ENCODE assay signal across 19 cellular contexts in the genomic region with DNA sequence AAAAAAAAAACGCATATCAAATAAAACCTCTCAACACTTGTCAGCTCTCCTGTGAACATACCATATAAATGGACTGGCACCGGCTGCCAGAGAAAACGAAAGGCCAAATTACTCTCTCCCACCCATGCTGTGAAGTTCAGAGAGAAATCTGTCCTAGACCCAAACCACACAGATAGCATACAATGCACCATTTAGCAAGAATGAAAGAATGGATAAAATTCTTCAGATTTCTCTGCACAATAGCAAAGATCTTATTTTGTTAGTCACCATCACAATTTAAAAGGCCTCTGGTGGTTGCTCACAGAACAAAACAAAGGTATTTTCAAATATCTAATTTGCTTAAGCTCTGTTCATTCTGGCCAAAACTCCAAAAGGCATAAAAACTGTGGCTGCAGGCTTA.
DNase-seq lines count a peak whose midpoint lies in the region; ATAC-seq, FAIRE-seq and TF ChIP-seq lines count a peak whose summit lies in the region.
"Had no signal": no experiment of that assay in that cellular context is flagged by ENCODE, and none has a peak within 500 bp of the region (broad histone marks: within the 10 kb centered on the region; RNA-seq: fewer than 3 reads in every experiment).

No MANE protein-coding gene starts in this region.

- H4K20me1 ChIP-seq in GM23248 (ENCODE audit: insufficient read depth), result no peaks in the 10 kb centered on the region

- H3K27ac ChIP-seq in A549 (no peak overlapping the region), GM23248 (no peak overlapping the region)
- H3K27ac ChIP-seq: heart left ventricle had no signal

- CTCF ChIA-PET in A549 (lab: Yijun Ruan, JAX), result interaction anchor here (0.7 to 1.9 kb wide), 5 partner anchors 8 to 174 kb away, joined by 3 to 8 read pairs (median 5); no protein-coding TSS in a partner anchor

- POLR2A ChIA-PET in A549 (lab: Yijun Ruan, JAX), result interaction anchor here (0.8 kb wide), 1 partner anchor 100 kb away, joined by 3 read pairs; no protein-coding TSS in a partner anchor

- H3K4me1 ChIP-seq in A549, result peaks cover 10% of the 10 kb centered on the region
- no peaks in the 10 kb centered on the region for H3K4me1 ChIP-seq in GM23248 (ENCODE audit: insufficient read depth)

- FAIRE-seq in A549 (lab: Jason Lieb, UNC), result no peak
- FAIRE-seq: bronchial epithelial cell had no signal

- 67% methylated on average over 3 of the region's 3 CpGs for WGBS in A549 (ENCODE audit: missing lambda C conversion rate)
- WGBS in GM23248 (ENCODE audit: low coverage in 1 of 2, low lambda C conversion rate in 2 of 2, missing lambda C conversion rate in 2 of 2), 2 experiments, result 78 to 79% methylated on average over 3 of the region's 3 CpGs

- DNase-seq in A549 (ENCODE audit: low read depth in 1 of 2, low spot score in 1 of 2) (no peak), GM23248 (peak; percentile 41), astrocyte of the hippocampus (ENCODE audit: low read depth, low spot score) (peak; percentile 95), kidney tubule cell (ENCODE audit: low spot score) (peak; percentile 13), NCI-H2227 (lab: John Stamatoyannopoulos, UW; ENCODE audit: unreplicated experiment) (no peak), NCI-H1436 treated with DMSO at 0.1 percent for 48 hours (lab: John Stamatoyannopoulos, UW) (no peak)
- no peak for DNase-seq in stimulated activated CD4-positive, alpha-beta T cell treated with anti-CD3 and anti-CD28 coated beads, Interleukin-12 subunit alpha, Interleukin-12 subunit beta, amount 100 ng/mL, for 4 hours
- DNase-seq: activated CD4-positive, alpha-beta T cell treated with anti-CD3 and anti-CD28 coated beads for 4 hours; activated CD8-positive, alpha-beta memory T cell treated with anti-CD3 and anti-CD28 coated beads, Interleukin-2, amount 50 U/mL, for 4 hours; activated naive CD4-positive, alpha-beta T cell treated with Interleukin-2 at 50 U/mL for 16 hours; effector CD4-positive, alpha-beta T cell; heart left ventricle; immature natural killer cell; NCI-H2029 treated with DMSO at 0.1 percent for 48 hours; NCI-H526 treated with DMSO at 0.1 percent for 48 hours; nephron progenitor cell; T-helper 9 cell had no signal

- H3K4me3 ChIP-seq in A549, result no peak overlapping the region
- no peak overlapping the region for H3K4me3 ChIP-seq in GM23248
- H3K4me3 ChIP-seq: heart left ventricle had no signal

- H3K9me2 ChIP-seq in GM23248 (ENCODE audit: insufficient read depth), result no peaks in the 10 kb centered on the region

- peaks cover 4% of the 10 kb centered on the region; the same call in 1 of the 3 replicates for H3K9me3 ChIP-seq in A549
- H3K9me3 ChIP-seq in GM23248 (ENCODE audit: low read depth), result no peaks in the 10 kb centered on the region

- H3K27me3 ChIP-seq in GM23248 (replicated peaks; ENCODE audit: insufficient read depth), result no peaks in the 10 kb centered on the region
- H3K27me3 ChIP-seq: heart left ventricle had no signal

- no peak for TF ChIP-seq EP300 in A549 (IDR thresholded peaks at IDR 0.05)

- no peaks in the 10 kb centered on the region for H3F3A ChIP-seq in GM23248 (ENCODE audit: insufficient read depth)

- no peak for TF ChIP-seq CTCF in A549 (IDR thresholded peaks at IDR 0.05)

- no peaks in the 10 kb centered on the region for H3K36me3 ChIP-seq in GM23248 (ENCODE audit: low read depth)
- H3K36me3 ChIP-seq: heart left ventricle had no signal

- no peaks in the 10 kb centered on the region for H3K79me2 ChIP-seq in GM23248 (ENCODE audit: insufficient read depth)

- no peak for TF ChIP-seq RAD21 in A549 (conservative IDR thresholded peaks at IDR 0.05 in 1 of 2, IDR thresholded peaks at IDR 0.05 in 1 of 2)

- H2AFZ ChIP-seq in GM23248, result peak overlapping the region; percentile 43; the same call in 1 of the 2 replicates

- ATAC-seq in A549 (peak; percentile 47 to 56; a peak in 4 of 6 replicates), HG03139 (IDR thresholded peaks at IDR 0.05; ENCODE audit: unreplicated experiment) (no peak)
- ATAC-seq: heart left ventricle had no signal

- in situ Hi-C loops in GM23248 (cut with MboI), result no loop called here

- H3K9ac ChIP-seq in GM23248, result no peak overlapping the region

- no peak for TF ChIP-seq POLR2A in A549 (IDR thresholded peaks at IDR 0.05; ENCODE audit: low read length)

- peak overlapping the region; percentile 13; the same call in 1 of the 3 replicates for H3K4me2 ChIP-seq in A549
- no peak overlapping the region for H3K4me2 ChIP-seq in GM23248 (ENCODE audit: unreplicated experiment)

TF ChIP-seq in A549, 52 proteins besides CTCF, POLR2A, EP300 and RAD21:
- no peak for TF ChIP-seq RNF2 (IDR thresholded peaks at IDR 0.05; ENCODE audit: borderline replicate concordance, low read depth)
- TF ChIP-seq BHLHE40 (IDR thresholded peaks at IDR 0.05; ENCODE audit: low read depth, low read length), result no peak
- TF ChIP-seq EHF (CRISPR knock-in tag; IDR thresholded peaks at IDR 0.05), result no peak
- no peak for TF ChIP-seq MYC (IDR thresholded peaks at IDR 0.05; ENCODE audit: borderline replicate concordance, low read length)
- TF ChIP-seq, protein P1, sequence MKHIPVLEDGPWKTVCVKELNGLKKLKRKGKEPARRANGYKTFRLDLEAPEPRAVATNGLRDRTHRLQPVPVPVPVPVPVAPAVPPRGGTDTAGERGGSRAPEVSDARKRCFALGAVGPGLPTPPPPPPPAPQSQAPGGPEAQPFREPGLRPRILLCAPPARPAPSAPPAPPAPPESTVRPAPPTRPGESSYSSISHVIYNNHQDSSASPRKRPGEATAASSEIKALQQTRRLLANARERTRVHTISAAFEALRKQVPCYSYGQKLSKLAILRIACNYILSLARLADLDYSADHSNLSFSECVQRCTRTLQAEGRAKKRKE (CRISPR knock-in tag; IDR thresholded peaks at IDR 0.05; ENCODE audit: low read depth), result no peak
- no peak for TF ChIP-seq MAFK (IDR thresholded peaks at IDR 0.05; ENCODE audit: partially characterized antibody)
- TF ChIP-seq ZFP36 (IDR thresholded peaks at IDR 0.05; ENCODE audit: borderline replicate concordance, partially characterized antibody), result no peak
- no peak for TF ChIP-seq CBX8 (IDR thresholded peaks at IDR 0.05)
- TF ChIP-seq CBX2 (IDR thresholded peaks at IDR 0.05; ENCODE audit: borderline replicate concordance, low read depth), result no peak
- no peak for TF ChIP-seq MAZ (IDR thresholded peaks at IDR 0.05; ENCODE audit: borderline replicate concordance, low read depth, low read length)
- TF ChIP-seq, protein P2, sequence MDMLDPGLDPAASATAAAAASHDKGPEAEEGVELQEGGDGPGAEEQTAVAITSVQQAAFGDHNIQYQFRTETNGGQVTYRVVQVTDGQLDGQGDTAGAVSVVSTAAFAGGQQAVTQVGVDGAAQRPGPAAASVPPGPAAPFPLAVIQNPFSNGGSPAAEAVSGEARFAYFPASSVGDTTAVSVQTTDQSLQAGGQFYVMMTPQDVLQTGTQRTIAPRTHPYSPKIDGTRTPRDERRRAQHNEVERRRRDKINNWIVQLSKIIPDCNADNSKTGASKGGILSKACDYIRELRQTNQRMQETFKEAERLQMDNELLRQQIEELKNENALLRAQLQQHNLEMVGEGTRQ (IDR thresholded peaks at IDR 0.05), result no peak
- no peak for TF ChIP-seq ZSCAN20 (CRISPR knock-in tag; IDR thresholded peaks at IDR 0.05)
- TF ChIP-seq, protein P3, sequence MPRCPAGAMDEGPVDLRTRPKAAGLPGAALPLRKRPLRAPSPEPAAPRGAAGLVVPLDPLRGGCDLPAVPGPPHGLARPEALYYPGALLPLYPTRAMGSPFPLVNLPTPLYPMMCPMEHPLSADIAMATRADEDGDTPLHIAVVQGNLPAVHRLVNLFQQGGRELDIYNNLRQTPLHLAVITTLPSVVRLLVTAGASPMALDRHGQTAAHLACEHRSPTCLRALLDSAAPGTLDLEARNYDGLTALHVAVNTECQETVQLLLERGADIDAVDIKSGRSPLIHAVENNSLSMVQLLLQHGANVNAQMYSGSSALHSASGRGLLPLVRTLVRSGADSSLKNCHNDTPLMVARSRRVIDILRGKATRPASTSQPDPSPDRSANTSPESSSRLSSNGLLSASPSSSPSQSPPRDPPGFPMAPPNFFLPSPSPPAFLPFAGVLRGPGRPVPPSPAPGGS (IDR thresholded peaks at IDR 0.05), result no peak
- TF ChIP-seq, protein P4, sequence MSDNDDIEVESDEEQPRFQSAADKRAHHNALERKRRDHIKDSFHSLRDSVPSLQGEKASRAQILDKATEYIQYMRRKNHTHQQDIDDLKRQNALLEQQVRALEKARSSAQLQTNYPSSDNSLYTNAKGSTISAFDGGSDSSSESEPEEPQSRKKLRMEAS (IDR thresholded peaks at IDR 0.05), result no peak
- no peak for TF ChIP-seq NFE2L2 (conservative IDR thresholded peaks at IDR 0.05; ENCODE audit: low read length)
- no peak for TF ChIP-seq POLR2AphosphoS2 (conservative IDR thresholded peaks at IDR 0.05; ENCODE audit: low read length)
- no peak for TF ChIP-seq GATA3 (IDR thresholded peaks at IDR 0.05; ENCODE audit: borderline replicate concordance)
- TF ChIP-seq TFCP2L1 (CRISPR knock-in tag; IDR thresholded peaks at IDR 0.05), result no peak
- TF ChIP-seq, protein P5, sequence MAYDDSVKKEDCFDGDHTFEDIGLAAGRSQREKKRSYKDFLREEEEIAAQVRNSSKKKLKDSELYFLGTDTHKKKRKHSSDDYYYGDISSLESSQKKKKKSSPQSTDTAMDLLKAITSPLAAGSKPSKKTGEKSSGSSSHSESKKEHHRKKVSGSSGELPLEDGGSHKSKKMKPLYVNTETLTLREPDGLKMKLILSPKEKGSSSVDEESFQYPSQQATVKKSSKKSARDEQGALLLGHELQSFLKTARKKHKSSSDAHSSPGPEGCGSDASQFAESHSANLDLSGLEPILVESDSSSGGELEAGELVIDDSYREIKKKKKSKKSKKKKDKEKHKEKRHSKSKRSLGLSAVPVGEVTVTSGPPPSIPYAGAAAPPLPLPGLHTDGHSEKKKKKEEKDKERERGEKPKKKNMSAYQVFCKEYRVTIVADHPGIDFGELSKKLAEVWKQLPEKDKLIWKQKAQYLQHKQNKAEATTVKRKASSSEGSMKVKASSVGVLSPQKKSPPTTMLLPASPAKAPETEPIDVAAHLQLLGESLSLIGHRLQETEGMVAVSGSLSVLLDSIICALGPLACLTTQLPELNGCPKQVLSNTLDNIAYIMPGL (CRISPR knock-in tag; IDR thresholded peaks at IDR 0.05; ENCODE audit: borderline replicate concordance), result no peak
- no peak for TF ChIP-seq NR3C1 (IDR thresholded peaks at IDR 0.05)

Comparison
In these comparisons a context has a peak if more than half of its experiments do, and no peak if none do; other contexts are left out.
1. DNase-seq: peak in GM23248 (single experiment), astrocyte of the hippocampus (single experiment) and kidney tubule cell (single experiment); none in A549 (0 of 2), NCI-H2227 (single experiment), NCI-H1436 treated with DMSO at 0.1 percent for 48 hours (single experiment) and stimulated activated CD4-positive, alpha-beta T cell treated with anti-CD3 and anti-CD28 coated beads, Interleukin-12 subunit alpha, Interleukin-12 subunit beta, amount 100 ng/mL, for 4 hours (single experiment).